Comparison of ENCODE assay signal across 23 cellular contexts in the genomic region with DNA sequence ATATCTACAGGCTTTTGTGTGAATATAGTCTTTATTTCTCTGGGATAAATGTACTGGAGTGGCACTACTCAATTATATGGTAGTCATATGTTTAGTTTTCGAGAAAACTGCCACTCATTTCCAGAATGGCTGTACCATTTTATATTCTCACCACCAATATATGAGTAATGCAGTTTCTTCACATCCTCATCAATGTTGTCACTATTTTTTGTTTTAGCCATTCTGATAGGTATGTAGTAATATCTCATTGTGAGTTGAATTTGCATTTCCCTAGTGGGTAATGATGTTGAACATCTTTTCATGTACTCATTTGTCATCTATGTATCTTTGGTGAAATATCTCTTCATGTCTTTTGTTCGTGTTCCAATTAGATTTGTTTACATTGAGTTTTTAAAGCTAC. TPM values are rescaled to one million over a fixed set of nuclear protein-coding genes. Genes with fewer than 3 reads are reported as not detected.
"Had no signal": no experiment of that assay in that cellular context is flagged by ENCODE, and none has a peak within 500 bp of the region (broad histone marks: within the 10 kb centered on the region; RNA-seq: fewer than 3 reads in every experiment).

No MANE protein-coding gene starts in this region.

- H3K4me3 Mint-ChIP-seq: activated naive CD4-positive, alpha-beta T cell treated with anti-CD3 and anti-CD28 coated beads for 36 hours; effector memory CD8-positive, alpha-beta T cell; naive thymus-derived CD4-positive, alpha-beta T cell; T-helper 17 cell had no signal

- H3K4me3 ChIP-seq: colonic mucosa, dorsolateral prefrontal cortex, left ventricle myocardium inferior, ovary, prostate gland, upper lobe of left lung had no signal

- H3K27me3 ChIP-seq: colonic mucosa, dorsolateral prefrontal cortex, ovary, upper lobe of left lung had no signal

- DNase-seq: activated naive CD4-positive, alpha-beta T cell treated with anti-CD3 and anti-CD28 coated beads for 36 hours; amygdala; colonic mucosa; dorsolateral prefrontal cortex; effector memory CD8-positive, alpha-beta T cell; glutamatergic neuron; hypothalamus; left ventricle myocardium inferior; naive thymus-derived CD4-positive, alpha-beta T cell; ovary; stimulated activated CD4-positive, alpha-beta T cell treated with anti-CD3 and anti-CD28 coated beads, Interleukin-2, amount 100 ng/mL, for 48 hours; stimulated activated CD8-positive, alpha-beta memory T cell treated with anti-CD3 and anti-CD28 coated beads, Interleukin-4, amount 100 ng/mL, for 48 hours; stimulated activated naive CD4-positive, alpha-beta T cell; SW 1271; T-helper 17 cell; upper lobe of left lung had no signal

- H3K27ac Mint-ChIP-seq: activated naive CD4-positive, alpha-beta T cell treated with anti-CD3 and anti-CD28 coated beads for 36 hours; effector memory CD8-positive, alpha-beta T cell; naive thymus-derived CD4-positive, alpha-beta T cell; T-helper 17 cell had no signal

- H3K27ac ChIP-seq: colonic mucosa, dorsolateral prefrontal cortex, left ventricle myocardium inferior, ovary, prostate gland, upper lobe of left lung had no signal

- H3K4me1 Mint-ChIP-seq: T-helper 17 cell had no signal

- H3K36me3 ChIP-seq: colonic mucosa, left ventricle myocardium inferior, ovary, prostate gland, upper lobe of left lung had no signal

- H3K9me3 Mint-ChIP-seq: effector memory CD8-positive, alpha-beta T cell had no signal

- H3K4me1 ChIP-seq: colonic mucosa, left ventricle myocardium inferior, prostate gland, upper lobe of left lung had no signal

- H3K9me3 ChIP-seq: colonic mucosa, ovary, prostate gland, upper lobe of left lung had no signal

- FAIRE-seq: bronchial epithelial cell, endothelial cell of umbilical vein, frontal cortex had no signal

- H3K27me3 Mint-ChIP-seq: effector memory CD8-positive, alpha-beta T cell; naive thymus-derived CD4-positive, alpha-beta T cell; T-helper 17 cell had no signal

- ATAC-seq: effector memory CD8-positive, alpha-beta T cell; esophagus mucosa; naive thymus-derived CD4-positive, alpha-beta T cell; T-helper 17 cell had no signal

RNA-seq across cellular contexts. Expression of gene ACRV1, which starts 18.0 kb away (rescaled TPM):
- total RNA-seq: activated CD8-positive, alpha-beta memory T cell treated with anti-CD3 and anti-CD28 coated beads for 36 hours; activated naive CD4-positive, alpha-beta T cell treated with anti-CD3 and anti-CD28 coated beads for 36 hours; bronchial epithelial cell; colonic mucosa; endothelial cell of umbilical vein; esophagus mucosa; left ventricle myocardium inferior; naive thymus-derived CD4-positive, alpha-beta T cell; ovary; subcutaneous adipose tissue; T-helper 17 cell; upper lobe of left lung had no signal
- polyA plus RNA-seq: endothelial cell of umbilical vein; naive thymus-derived CD4-positive, alpha-beta T cell; ovary had no signal
